Comparison of ENCODE assay signal across 1 cellular context in the genomic region with DNA sequence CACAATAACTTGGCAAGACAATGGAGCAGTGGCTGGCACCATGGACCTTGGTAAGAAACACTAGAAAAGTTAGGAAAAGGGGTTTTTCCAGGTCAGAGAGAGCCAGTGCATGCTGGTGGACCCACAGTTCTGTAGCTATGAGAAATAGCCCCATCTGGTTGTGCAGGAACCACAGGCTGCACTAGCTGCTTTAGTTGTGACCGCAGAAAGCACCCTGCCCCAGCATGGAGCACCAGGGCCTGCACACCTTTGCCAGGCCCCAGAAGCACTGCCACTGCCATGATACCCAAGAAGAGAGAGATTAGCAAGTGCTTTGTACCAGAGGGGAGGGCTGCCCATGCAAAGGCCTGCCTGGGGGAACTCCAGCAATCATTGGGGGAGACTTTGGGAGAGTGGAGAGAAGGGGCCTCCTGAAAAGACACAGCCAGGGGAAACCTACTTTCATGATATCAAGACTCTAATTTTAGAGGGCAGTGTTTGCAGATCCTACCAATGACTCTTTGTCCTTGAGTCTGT.
TF ChIP-seq lines count a peak whose summit lies in the region.

No MANE protein-coding gene starts in this region.

TF ChIP-seq in neural cell, 6 proteins besides CTCF, POLR2A, EP300 and RAD21 (continued from another document):
- no peak for TF ChIP-seq REST (IDR thresholded peaks at IDR 0.05; ENCODE audit: borderline replicate concordance)
TF ChIP-seq in neural cell: peak in this region for 0.
